Comparison of ENCODE assay signal across 15 cellular contexts in genomic region chr17:14779236-14779635, GRCh38.
DNase-seq lines count a peak whose midpoint lies in the region; ATAC-seq and TF ChIP-seq lines count a peak whose summit lies in the region.
"Had no signal": no experiment of that assay in that cellular context is flagged by ENCODE, and none has a peak within 500 bp of the region (broad histone marks: within the 10 kb centered on the region; RNA-seq: fewer than 3 reads in every experiment).

No MANE protein-coding gene starts in this region.

- H3K4me1 ChIP-seq in PC-3 (ENCODE audit: insufficient read depth, low read length) (no peaks in the 10 kb centered on the region), BE2C (no peaks in the 10 kb centered on the region)

- no peaks in the 10 kb centered on the region for H3K9me3 ChIP-seq in PC-3 (ENCODE audit: low read length)
- no peaks in the 10 kb centered on the region for H3K9me3 ChIP-seq in BE2C

- H3K4me1 Mint-ChIP-seq in progenitor cell of endocrine pancreas (ENCODE audit: low read depth) (peaks cover 21% of the 10 kb centered on the region), endothelial cell (ENCODE audit: unreplicated experiment) (peaks cover 7% of the 10 kb centered on the region)

- ATAC-seq in PC-3 (no peak), HG03139 (IDR thresholded peaks at IDR 0.05; ENCODE audit: unreplicated experiment) (no peak)

- no peaks in the 10 kb centered on the region for H4K20me1 ChIP-seq in PC-3 (ENCODE audit: low read length)

- H3K27me3 ChIP-seq in PC-3 (ENCODE audit: low read length) (peaks cover 34% of the 10 kb centered on the region; the same call in 1 of the 2 replicates), BE2C (no peaks in the 10 kb centered on the region)

- H3K9me3 Mint-ChIP-seq in progenitor cell of endocrine pancreas (ENCODE audit: low read depth) = peaks cover 3% of the 10 kb centered on the region
- no peaks in the 10 kb centered on the region for H3K9me3 Mint-ChIP-seq in endothelial cell (ENCODE audit: unreplicated experiment)

- H3K4me3 Mint-ChIP-seq in progenitor cell of endocrine pancreas (ENCODE audit: low read depth) = no peak overlapping the region
- H3K4me3 Mint-ChIP-seq in endothelial cell (ENCODE audit: unreplicated experiment) = no peak overlapping the region

- H3K4me3 ChIP-seq in PC-3 (ENCODE audit: low read length) = no peak overlapping the region
- H3K4me3 ChIP-seq in BE2C (ENCODE audit: low read depth, low read length) = no peak overlapping the region
- H3K4me3 ChIP-seq: PC-9 had no signal

- no TSS peak for BruUV-seq in PC-3 (replicated peaks; lab: Mats Ljungman, UMichigan)

- H3K27me3 Mint-ChIP-seq in progenitor cell of endocrine pancreas (peaks cover 35% of the 10 kb centered on the region), endothelial cell (ENCODE audit: unreplicated experiment) (peaks cover 2% of the 10 kb centered on the region)

- intact Hi-C loops in PC-3 (cut with micrococcal nuclease) = no loop called here

- H3K4me2 ChIP-seq in PC-3 (ENCODE audit: low read length) = 0 out of 2 replicates have a peak overlapping the region, but pooled peaks have one; percentile 12
- H3K4me2 ChIP-seq: PC-9 had no signal

- H3K36me3 Mint-ChIP-seq in progenitor cell of endocrine pancreas (ENCODE audit: insufficient read depth) = no peaks in the 10 kb centered on the region
- H3K36me3 Mint-ChIP-seq in endothelial cell (ENCODE audit: low read depth, unreplicated experiment) = peaks cover 3% of the 10 kb centered on the region

- H3K27ac Mint-ChIP-seq in progenitor cell of endocrine pancreas = peak overlapping the region; percentile 21
- no peak overlapping the region for H3K27ac Mint-ChIP-seq in endothelial cell (ENCODE audit: unreplicated experiment)

- no peaks in the 10 kb centered on the region for H3F3A ChIP-seq in PC-3 (ENCODE audit: low read length, unreplicated experiment)

- H3K36me3 ChIP-seq in PC-3 (ENCODE audit: low read depth, low read length) (no peaks in the 10 kb centered on the region), BE2C (no peaks in the 10 kb centered on the region)

- TF ChIP-seq CTCF in PC-3 (conservative IDR thresholded peaks at IDR 0.05; ENCODE audit: low read depth, low read length) (no peak), progenitor cell of endocrine pancreas (IDR thresholded peaks at IDR 0.05; ENCODE audit: unreplicated experiment) (no peak), endothelial cell (IDR thresholded peaks at IDR 0.05; ENCODE audit: unreplicated experiment) (no peak), BE2C (IDR thresholded peaks at IDR 0.05; ENCODE audit: low read depth, low read length) (no peak)

- H3K9me2 ChIP-seq in PC-3 (replicated peaks; ENCODE audit: low read length) = no peaks in the 10 kb centered on the region

- no peak overlapping the region for H2AFZ ChIP-seq in PC-3 (ENCODE audit: low read length)
- H2AFZ ChIP-seq: PC-9 had no signal

- no peaks in the 10 kb centered on the region for H3K79me2 ChIP-seq in PC-3 (ENCODE audit: low read length)

- POLR2A ChIA-PET in PC-3 (lab: Charles Lee; ENCODE audit: unreplicated experiment) = no interaction called here

- CTCF ChIA-PET in PC-3 (lab: Charles Lee) = no interaction called here

- H3K9ac ChIP-seq in PC-3 (ENCODE audit: low read length) = no peak overlapping the region

- DNase-seq in PC-3 = peak; percentile 65
- peak; percentile 33 for DNase-seq in epithelial cell of prostate (ENCODE audit: low read depth, low spot score)
- DNase-seq in left kidney (ENCODE audit: low read depth, low spot score) = peak; percentile 71
- no peak for DNase-seq in progenitor cell of endocrine pancreas (ENCODE audit: low spot score, unreplicated experiment)
- no peak for DNase-seq in endothelial cell (ENCODE audit: low spot score)
- DNase-seq in BE2C = no peak
- DNase-seq: GF-D8, KBM-7, NCI-H2029 treated with DMSO at 0.1 percent for 48 hours, NCI-H2171 treated with DMSO at 0.1 percent for 48 hours, NCI-H510A, NCI-H774 had no signal

- H3K27ac ChIP-seq in PC-3 (ENCODE audit: low read length) (no peak overlapping the region), epithelial cell of prostate (no peak overlapping the region)
- H3K27ac ChIP-seq: C4-2B, PC-9 had no signal

Comparison
In these comparisons a context has a peak if more than half of its experiments do, and no peak if none do; other contexts are left out.
1. DNase-seq: peak in PC-3 (single experiment), epithelial cell of prostate (single experiment) and left kidney (single experiment); none in progenitor cell of endocrine pancreas (single experiment), endothelial cell (single experiment) and BE2C (single experiment).